11 cellular contexts compared by ENCODE assay signal in genomic region chr6:12354499-12354898, GRCh38.
DNase-seq lines count a peak whose midpoint lies in the region; ATAC-seq, FAIRE-seq and TF ChIP-seq lines count a peak whose summit lies in the region.
"Had no signal": no experiment of that assay in that cellular context is flagged by ENCODE, and none has a peak within 500 bp of the region (broad histone marks: within the 10 kb centered on the region; RNA-seq: fewer than 3 reads in every experiment).

No MANE protein-coding gene starts in this region.

- H3K27me3 ChIP-seq in endothelial cell of umbilical vein (ENCODE audit: control insufficient read depth in 2 of 2, insufficient read depth in 2 of 2, low read length in 2 of 2): no peaks in the 10 kb centered on the region
- H3K27me3 ChIP-seq in muscle layer of colon (ENCODE audit: control insufficient read depth in 1 of 2, insufficient read depth in 2 of 2, low read length in 2 of 2): no peaks in the 10 kb centered on the region

- no peak for TF ChIP-seq POLR2A in endothelial cell of umbilical vein (IDR thresholded peaks at IDR 0.05; ENCODE audit: low read depth, low read length)

- H3K4me1 ChIP-seq in endothelial cell of umbilical vein (ENCODE audit: control insufficient read depth, extremely low read depth, insufficient read depth, low read length) (peaks cover 14% of the 10 kb centered on the region), muscle layer of colon (ENCODE audit: insufficient read depth, low read length) (peaks cover 8% of the 10 kb centered on the region)

- H3K4me3 ChIP-seq in endothelial cell of umbilical vein (replicated peaks in 1 of 3; ENCODE audit: insufficient read depth in 1 of 3, low read depth in 1 of 3, low read length in 3 of 3) (no peak overlapping the region), muscle layer of colon (ENCODE audit: low read depth in 1 of 2, low read length in 2 of 2) (no peak overlapping the region)

- POLR2A ChIA-PET in endothelial cell of umbilical vein (lab: Charles Lee): no interaction called here

- H3K36me3 ChIP-seq in endothelial cell of umbilical vein (ENCODE audit: control insufficient read depth in 2 of 2, extremely low read depth in 1 of 2, insufficient read depth in 2 of 2, low read length in 2 of 2) (no peaks in the 10 kb centered on the region), muscle layer of colon (ENCODE audit: insufficient read depth, low read length) (no peaks in the 10 kb centered on the region)

- peak; percentile 47 for ATAC-seq in HG03095 (IDR thresholded peaks at IDR 0.05; ENCODE audit: unreplicated experiment)
- ATAC-seq: activated naive CD4-positive, alpha-beta T cell treated with anti-CD3 and anti-CD28 coated beads, Interleukin-2, amount 50 U/mL, for 72 hours; naive thymus-derived CD8-positive, alpha-beta T cell had no signal

- H3K9me1 ChIP-seq in endothelial cell of umbilical vein (replicated peaks; ENCODE audit: control insufficient read depth, extremely low read depth, insufficient read depth, low read length): no peaks in the 10 kb centered on the region

- no peak for TF ChIP-seq CTCF in endothelial cell of umbilical vein (IDR thresholded peaks at IDR 0.05; ENCODE audit: extremely low read depth in 1 of 2, insufficient read depth in 1 of 2, low read depth in 1 of 2, low read length in 2 of 2)

- no peaks in the 10 kb centered on the region for H3K79me2 ChIP-seq in endothelial cell of umbilical vein (ENCODE audit: control insufficient read depth, insufficient read depth, low read length)

- H4K20me1 ChIP-seq in endothelial cell of umbilical vein (replicated peaks; ENCODE audit: control insufficient read depth, extremely low read depth, insufficient read depth, low read length): no peaks in the 10 kb centered on the region

- H3K9me3 ChIP-seq in endothelial cell of umbilical vein (replicated peaks; ENCODE audit: control insufficient read depth, insufficient read depth, low read length): no peaks in the 10 kb centered on the region
- H3K9me3 ChIP-seq in muscle layer of colon (ENCODE audit: low read length): no peaks in the 10 kb centered on the region

- CTCF ChIA-PET in endothelial cell of umbilical vein (lab: Charles Lee): interaction anchor here (1.0 to 1.6 kb wide), 3 partner anchors 13 to 249 kb away, joined by 3 to 4 read pairs (median 3); no protein-coding TSS in a partner anchor

- DNase-seq in EH (ENCODE audit: low read depth): peak; percentile 54
- peak; percentile 38 for DNase-seq in endothelial cell of umbilical vein (ENCODE audit: low read depth, low spot score)
- no peak for DNase-seq in NCI-H1930 (lab: John Stamatoyannopoulos, UW)
- no peak for DNase-seq in NCI-H69 (lab: John Stamatoyannopoulos, UW)
- no peak for DNase-seq in GOT3 (lab: John Stamatoyannopoulos, UW)
- DNase-seq in RKO (ENCODE audit: low spot score): no peak
- DNase-seq: DMS 273 treated with DMSO at 0.1 percent for 48 hours; naive thymus-derived CD8-positive, alpha-beta T cell had no signal

- dilution Hi-C loops in endothelial cell of umbilical vein (cut with MboI; ENCODE audit: extremely low pct_ligation_motif_present, low sequenced_read_pairs): no loop called here

- H3K27ac ChIP-seq in endothelial cell of umbilical vein (ENCODE audit: insufficient read depth, low read depth, low read length) (no peak overlapping the region), muscle layer of colon (ENCODE audit: low read depth, low read length) (peak overlapping the region; percentile 21)

- intact Hi-C loops in endothelial cell of umbilical vein (cut with micrococcal nuclease): no loop called here

- no TSS peak for BruUV-seq in endothelial cell of umbilical vein (replicated peaks; lab: Mats Ljungman, UMichigan)

- peak; percentile 47 for FAIRE-seq in endothelial cell of umbilical vein (lab: Jason Lieb, UNC)

- H3K9ac ChIP-seq in endothelial cell of umbilical vein (replicated peaks; ENCODE audit: extremely low read depth, insufficient read depth, low read length) (no peak overlapping the region), muscle layer of colon (ENCODE audit: low read length) (no peak overlapping the region)

- no peak overlapping the region for H3K4me2 ChIP-seq in endothelial cell of umbilical vein (ENCODE audit: insufficient read depth, low read length)

- peak overlapping the region; percentile 49 for H2AFZ ChIP-seq in endothelial cell of umbilical vein (ENCODE audit: low read depth, low read length)

TF ChIP-seq in endothelial cell of umbilical vein, 7 proteins besides CTCF, POLR2A, EP300 and RAD21:
- no peak for TF ChIP-seq EZH2 (IDR thresholded peaks at IDR 0.05; ENCODE audit: borderline replicate concordance, low read depth, low read length, severe bottlenecking)
- TF ChIP-seq JUN (IDR thresholded peaks at IDR 0.05; ENCODE audit: borderline replicate concordance, insufficient read depth, insufficient read length, low read depth): no peak

Comparison
In these comparisons a context has a peak if more than half of its experiments do, and no peak if none do; other contexts are left out.
1. DNase-seq: peak in EH (single experiment) and endothelial cell of umbilical vein (single experiment); none in NCI-H1930 (0 of 2), NCI-H69 (single experiment), GOT3 (single experiment) and RKO (single experiment).